Comparison of ENCODE assay signal across 12 cellular contexts in the genomic region with DNA sequence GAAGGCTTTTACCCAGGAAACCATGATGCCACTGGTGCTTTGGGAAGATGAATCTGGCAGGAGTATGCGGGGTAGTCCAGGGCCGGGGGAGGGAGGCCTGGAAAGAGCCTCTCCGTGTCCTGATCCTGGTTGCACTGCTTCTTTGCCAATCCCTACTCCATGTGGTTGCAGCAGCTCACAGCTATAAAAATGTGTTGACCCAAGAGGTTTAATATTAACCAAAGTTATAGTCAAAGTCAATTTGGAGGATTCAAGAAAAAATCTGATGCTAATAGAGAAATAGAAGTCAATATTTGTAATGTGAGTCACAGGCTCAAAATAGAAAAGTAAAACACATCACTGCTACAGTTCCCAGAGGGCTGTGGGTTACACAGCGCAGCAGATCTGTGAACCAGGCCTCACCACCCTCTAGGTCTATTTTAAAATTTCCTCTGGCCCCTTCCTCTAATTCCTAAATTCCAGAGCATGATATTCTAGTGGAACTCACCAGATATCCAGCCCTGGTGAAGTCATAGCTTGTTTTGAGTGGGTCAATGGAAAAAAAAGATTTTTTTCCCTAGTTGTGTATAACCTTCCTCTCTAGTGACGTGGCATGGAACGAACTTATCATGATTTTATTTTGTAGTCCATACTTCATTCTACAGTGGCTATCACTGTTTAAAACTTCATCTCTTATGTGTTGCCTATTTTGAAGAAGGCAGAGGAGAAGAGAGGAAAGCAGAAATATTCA.
DNase-seq lines count a peak whose midpoint lies in the region; ATAC-seq and TF ChIP-seq lines count a peak whose summit lies in the region.
"Had no signal": no experiment of that assay in that cellular context is flagged by ENCODE, and none has a peak within 500 bp of the region (broad histone marks: within the 10 kb centered on the region; RNA-seq: fewer than 3 reads in every experiment).

No MANE protein-coding gene starts in this region.

- no peak for TF ChIP-seq CTCF in mucosa of descending colon (IDR thresholded peaks at IDR 0.05)

- H3K27ac ChIP-seq in epithelial cell of prostate (peak overlapping the region; percentile 37), aorta (ENCODE audit: low read depth in 1 of 2, low read length in 2 of 2) (peak overlapping the region; percentile 95 to 100)
- H3K27ac ChIP-seq: SK-N-MC had no signal

- 3 to 7% methylated on average over 6 of the region's 6 CpGs for WGBS in aorta, 2 donors

- H3K27ac Mint-ChIP-seq in activated naive CD4-positive, alpha-beta T cell treated with anti-CD3 and anti-CD28 coated beads, Interleukin-2, amount 10 ng/mL, durations not matched to agents 7 days and 5 days, result no peak overlapping the region
- no peak overlapping the region for H3K27ac Mint-ChIP-seq in T-helper 17 cell
- H3K27ac Mint-ChIP-seq: activated T-cell treated with anti-CD3 and anti-CD28 coated beads, Interleukin-2, amount 50 U/mL, for 72 hours had no signal

- intact Hi-C loops in Right ventricle myocardium inferior (cut with DNase I) (loop anchor here (5.0 kb wide), 1 partner anchor 38 kb away; no protein-coding TSS in a partner anchor), cardiac septum (cut with DNase I) (no loop called here), mucosa of descending colon (cut with DNase I, micrococcal nuclease) (no loop called here), aorta (cut with DNase I) (loop anchor here in 1 of 2 donors (5.0 to 10.0 kb wide), 3 partner anchors 62 to 439 kb away; a partner anchor contains a TSS)

- H3K9me3 ChIP-seq in mucosa of descending colon, result no peaks in the 10 kb centered on the region
- H3K9me3 ChIP-seq in aorta (ENCODE audit: control insufficient read depth, low read length), result no peaks in the 10 kb centered on the region
- no peaks in the 10 kb centered on the region for H3K9me3 ChIP-seq in T-helper 17 cell (ENCODE audit: control insufficient read depth, low read length, poor library complexity, severe bottlenecking)

- ATAC-seq in Right ventricle myocardium inferior, result peak; percentile 28
- ATAC-seq in mucosa of descending colon, result peak; percentile 81
- peak; percentile 87 for ATAC-seq in aorta (ENCODE audit: low FRiP score)
- no peak for ATAC-seq in GM21526 (IDR thresholded peaks at IDR 0.05; ENCODE audit: low FRiP score, unreplicated experiment)
- ATAC-seq in T-helper 17 cell, result no peak
- ATAC-seq: activated T-cell treated with anti-CD3 and anti-CD28 coated beads, Interleukin-2, amount 50 U/mL, for 72 hours; esophagus mucosa had no signal

- no peaks in the 10 kb centered on the region for H3K9me3 Mint-ChIP-seq in activated naive CD4-positive, alpha-beta T cell treated with anti-CD3 and anti-CD28 coated beads, Interleukin-2, amount 10 ng/mL, durations not matched to agents 7 days and 5 days

- no peaks in the 10 kb centered on the region for H3K36me3 ChIP-seq in mucosa of descending colon (ENCODE audit: low read depth)
- no peaks in the 10 kb centered on the region for H3K36me3 ChIP-seq in aorta (ENCODE audit: control insufficient read depth in 1 of 2, insufficient read depth in 2 of 2, low read length in 1 of 2)

- H3K4me1 Mint-ChIP-seq in activated naive CD4-positive, alpha-beta T cell treated with anti-CD3 and anti-CD28 coated beads, Interleukin-2, amount 10 ng/mL, durations not matched to agents 7 days and 5 days, result no peaks in the 10 kb centered on the region
- H3K4me1 Mint-ChIP-seq in T-helper 17 cell, result no peaks in the 10 kb centered on the region

- DNase-seq in Right ventricle myocardium inferior (ENCODE audit: missing footprints) (no peak), cardiac septum (ENCODE audit: low spot score) (no peak), epithelial cell of prostate (ENCODE audit: low read depth, low spot score) (no peak), mucosa of descending colon (peak in 2 of 3 donors; percentile 59 to 60), aorta (no peak), T-helper 17 cell (no peak)
- no peak for DNase-seq in activated naive CD4-positive, alpha-beta T cell treated with anti-CD3 and anti-CD28 coated beads, Interleukin-2, amount 10 ng/mL, durations not matched to agents 7 days and 5 days
- DNase-seq: activated T-cell treated with anti-CD3 and anti-CD28 coated beads, Interleukin-2, amount 50 U/mL, for 72 hours; AML-193 had no signal

- no peak overlapping the region for H3K4me3 Mint-ChIP-seq in activated naive CD4-positive, alpha-beta T cell treated with anti-CD3 and anti-CD28 coated beads, Interleukin-2, amount 10 ng/mL, durations not matched to agents 7 days and 5 days
- no peak overlapping the region for H3K4me3 Mint-ChIP-seq in T-helper 17 cell
- H3K4me3 Mint-ChIP-seq: activated T-cell treated with anti-CD3 and anti-CD28 coated beads, Interleukin-2, amount 50 U/mL, for 72 hours had no signal

- CTCF ChIA-PET in activated naive CD4-positive, alpha-beta T cell treated with anti-CD3 and anti-CD28 coated beads, Interleukin-2, amount 10 ng/mL, durations not matched to agents 7 days and 5 days (lab: Charles Lee), result no interaction called here

- H3K27me3 ChIP-seq in aorta (ENCODE audit: control insufficient read depth in 1 of 2, insufficient read depth in 2 of 2, low read length in 1 of 2), result no peaks in the 10 kb centered on the region

- no peak overlapping the region for H3K4me3 ChIP-seq in mucosa of descending colon
- no peak overlapping the region for H3K4me3 ChIP-seq in aorta (ENCODE audit: low read length in 2 of 2)
- H3K4me3 ChIP-seq: SK-N-MC had no signal

- H3K27me3 Mint-ChIP-seq in activated naive CD4-positive, alpha-beta T cell treated with anti-CD3 and anti-CD28 coated beads, Interleukin-2, amount 10 ng/mL, durations not matched to agents 7 days and 5 days, result no peaks in the 10 kb centered on the region
- no peaks in the 10 kb centered on the region for H3K27me3 Mint-ChIP-seq in T-helper 17 cell

- no peaks in the 10 kb centered on the region for H3K36me3 Mint-ChIP-seq in activated naive CD4-positive, alpha-beta T cell treated with anti-CD3 and anti-CD28 coated beads, Interleukin-2, amount 10 ng/mL, durations not matched to agents 7 days and 5 days
- H3K36me3 Mint-ChIP-seq in T-helper 17 cell (ENCODE audit: low read depth), result no peaks in the 10 kb centered on the region

- peaks cover 49% of the 10 kb centered on the region for H3K4me1 ChIP-seq in mucosa of descending colon (ENCODE audit: low read depth)
- H3K4me1 ChIP-seq in aorta (ENCODE audit: control insufficient read depth in 1 of 2, insufficient read depth in 2 of 2, low read length in 2 of 2), result peaks cover 2 to 6% of the 10 kb centered on the region in 2 donors

Comparison
In these comparisons a context has a peak if more than half of its experiments do, and no peak if none do; other contexts are left out.
1. ATAC-seq: peak in Right ventricle myocardium inferior (single experiment), mucosa of descending colon (single experiment) and aorta (single experiment); none in GM21526 (single experiment) and T-helper 17 cell (single experiment).
2. DNase-seq: peak in mucosa of descending colon (2 of 3); none in Right ventricle myocardium inferior (single experiment), cardiac septum (single experiment), epithelial cell of prostate (single experiment), aorta (0 of 2), activated naive CD4-positive, alpha-beta T cell treated with anti-CD3 and anti-CD28 coated beads, Interleukin-2, amount 10 ng/mL, durations not matched to agents 7 days and 5 days (single experiment) and T-helper 17 cell (0 of 3).